ENCODE assay signal across 11 cellular contexts in the genomic region with DNA sequence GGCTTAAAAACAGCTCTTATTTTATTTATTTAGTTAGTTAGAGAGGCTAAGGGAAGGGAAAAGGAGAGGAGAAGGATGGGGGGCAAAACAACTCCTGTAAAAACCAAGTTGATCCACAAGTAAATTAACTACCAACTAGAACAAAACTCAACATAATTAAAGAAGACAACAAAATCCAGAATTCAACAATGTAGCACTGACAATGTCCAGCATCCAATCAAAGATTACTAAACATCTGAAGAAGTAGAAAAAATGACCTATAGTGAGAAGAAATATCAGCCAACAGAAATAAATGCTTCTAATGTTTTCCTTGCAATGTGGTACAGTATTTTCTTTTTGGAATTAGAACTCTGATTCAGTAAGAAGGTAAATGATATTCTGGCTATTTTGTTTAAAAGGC.
"Had no signal": no experiment of that assay in that cellular context is flagged by ENCODE, and none has a peak within 500 bp of the region (broad histone marks: within the 10 kb centered on the region; RNA-seq: fewer than 3 reads in every experiment).

No MANE protein-coding gene starts in this region.

- H3K36me3 ChIP-seq: adrenal gland, ascending aorta, brain microvascular endothelial cell, breast epithelium, cardiac muscle cell had no signal

- H3K4me3 ChIP-seq: adrenal gland, ascending aorta, body of pancreas, breast epithelium, cardiac muscle cell had no signal

- ATAC-seq: activated naive CD4-positive, alpha-beta T cell treated with anti-CD3 and anti-CD28 coated beads, Interleukin-2, amount 50 U/mL, for 72 hours; activated naive CD8-positive, alpha-beta T cell treated with anti-CD3 and anti-CD28 coated beads, Interleukin-2, amount 50 U/mL, for 24 hours; activated T-cell treated with anti-CD3 and anti-CD28 coated beads, Interleukin-2, amount 50 U/mL, for 4 hours; activated T-cell treated with anti-CD3 and anti-CD28 coated beads, Interleukin-2, amount 50 U/mL, for 72 hours; activated T-helper 17 cell treated with anti-CD3 and anti-CD28 coated beads, Interleukin-2, amount 50 U/mL, for 72 hours; body of pancreas had no signal

- H3K4me1 ChIP-seq: adrenal gland, ascending aorta, body of pancreas, breast epithelium had no signal

- H3K9me3 ChIP-seq: adrenal gland, body of pancreas had no signal

- H3K27ac ChIP-seq: adrenal gland, ascending aorta, body of pancreas, brain microvascular endothelial cell, breast epithelium, cardiac muscle cell had no signal
